Comparison of ENCODE assay signal across 10 cellular contexts in the genomic region with DNA sequence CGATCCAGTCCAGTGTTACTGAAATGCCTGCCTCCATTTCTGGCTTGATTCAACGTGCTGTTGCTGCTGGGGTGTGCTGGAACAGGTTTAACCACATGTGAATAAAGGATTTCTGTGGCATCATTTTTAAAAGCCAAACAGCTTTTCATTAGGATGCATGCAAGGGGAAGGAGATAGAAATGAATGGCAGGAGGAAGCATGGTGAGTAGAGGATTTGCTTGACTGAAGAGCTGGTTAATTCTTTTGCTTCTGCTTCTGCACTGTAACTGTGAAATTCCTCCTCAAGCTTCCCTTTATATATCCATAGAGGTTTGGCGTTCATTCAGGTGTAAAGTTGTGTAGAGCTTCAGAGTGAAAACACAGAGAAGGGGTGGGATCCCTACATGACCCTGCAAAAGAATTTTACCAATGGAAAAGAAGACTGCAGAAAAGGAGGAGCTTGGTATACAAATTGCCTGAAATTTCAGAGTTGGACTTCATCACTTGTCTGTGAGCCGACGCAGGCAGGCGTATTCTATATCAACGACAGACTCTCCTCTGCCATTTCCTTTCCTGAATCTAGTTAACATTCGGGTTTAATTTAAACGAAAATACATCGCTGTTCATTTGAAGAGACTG. TPM values are rescaled to one million over a fixed set of nuclear protein-coding genes. Genes with fewer than 3 reads are reported as not detected.
DNase-seq lines count a peak whose midpoint lies in the region; ATAC-seq and TF ChIP-seq lines count a peak whose summit lies in the region.
"Had no signal": no experiment of that assay in that cellular context is flagged by ENCODE, and none has a peak within 500 bp of the region (broad histone marks: within the 10 kb centered on the region; RNA-seq: fewer than 3 reads in every experiment).

A gene with protein sequence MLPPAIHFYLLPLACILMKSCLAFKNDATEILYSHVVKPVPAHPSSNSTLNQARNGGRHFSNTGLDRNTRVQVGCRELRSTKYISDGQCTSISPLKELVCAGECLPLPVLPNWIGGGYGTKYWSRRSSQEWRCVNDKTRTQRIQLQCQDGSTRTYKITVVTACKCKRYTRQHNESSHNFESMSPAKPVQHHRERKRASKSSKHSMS (minus strand): TSS at position 270 of the 618 bp plus-strand sequence. CDS start 70 bp downstream, at position 200.

- peak within 1 kb of the TSS; percentile 73 for H3K27ac Mint-ChIP-seq in neural crest cell (ENCODE audit: unreplicated experiment)
- H3K27ac Mint-ChIP-seq in activated naive CD8-positive, alpha-beta T cell treated with anti-CD3 and anti-CD28 coated beads for 36 hours: no peak within 1 kb of the TSS

- H3K27ac ChIP-seq in esophagus muscularis mucosa (replicated peaks in 1 of 4): peak within 1 kb of the TSS in 1 of 4 donors; percentile 48

- H3K27me3 ChIP-seq in esophagus muscularis mucosa: no peaks in the 10 kb centered on the region

- H3K4me1 Mint-ChIP-seq in neural crest cell: peaks cover 40% of the 10 kb centered on the region
- no peaks in the 10 kb centered on the region for H3K4me1 Mint-ChIP-seq in activated naive CD8-positive, alpha-beta T cell treated with anti-CD3 and anti-CD28 coated beads for 36 hours

- H3K9me3 ChIP-seq in esophagus muscularis mucosa: no peaks in the 10 kb centered on the region

- H3K27me3 Mint-ChIP-seq in neural crest cell (ENCODE audit: low read depth): no peaks in the 10 kb centered on the region
- peaks cover 8% of the 10 kb centered on the region for H3K27me3 Mint-ChIP-seq in activated naive CD8-positive, alpha-beta T cell treated with anti-CD3 and anti-CD28 coated beads for 36 hours

- H3K4me1 ChIP-seq in esophagus muscularis mucosa: peaks cover 0 to 15% (median 9%) of the 10 kb centered on the region in 4 donors

- intact Hi-C loops in esophagus muscularis mucosa (cut with DNase I): no loop called here

- TF ChIP-seq CTCF in esophagus muscularis mucosa (IDR thresholded peaks at IDR 0.05) (no peak), neural crest cell (conservative IDR thresholded peaks at IDR 0.05) (no peak)

- TF ChIP-seq EP300 in esophagus muscularis mucosa (IDR thresholded peaks at IDR 0.05): no peak

- H3K36me3 Mint-ChIP-seq in neural crest cell (ENCODE audit: low read depth): no peaks in the 10 kb centered on the region
- no peaks in the 10 kb centered on the region for H3K36me3 Mint-ChIP-seq in activated naive CD8-positive, alpha-beta T cell treated with anti-CD3 and anti-CD28 coated beads for 36 hours

- TF ChIP-seq POLR2A in esophagus muscularis mucosa (IDR thresholded peaks at IDR 0.05; ENCODE audit: low read depth): no peak

- DNase-seq in CMK (ENCODE audit: low read depth) (peak; percentile 18), NCI-H748 treated with DMSO at 0.1 percent for 48 hours (lab: John Stamatoyannopoulos, UW) (peak; percentile 68), esophagus muscularis mucosa (ENCODE audit: extremely low spot score) (no peak), neural crest cell (ENCODE audit: low read depth, low spot score) (no peak), MV-4-11 (lab: John Stamatoyannopoulos, UW) (no peak)
- no peak for DNase-seq in activated naive CD8-positive, alpha-beta T cell treated with anti-CD3 and anti-CD28 coated beads for 36 hours
- no peak for DNase-seq in activated CD4-positive, alpha-beta T cell treated with anti-CD3 and anti-CD28 coated beads for 4 hours
- DNase-seq: foreskin melanocyte had no signal

- ATAC-seq in HG03342 (IDR thresholded peaks at IDR 0.05; ENCODE audit: unreplicated experiment): no peak

- peak within 1 kb of the TSS; percentile 51 for H3K4me3 Mint-ChIP-seq in neural crest cell
- no peak within 1 kb of the TSS for H3K4me3 Mint-ChIP-seq in activated naive CD8-positive, alpha-beta T cell treated with anti-CD3 and anti-CD28 coated beads for 36 hours

- no peaks in the 10 kb centered on the region for H3K36me3 ChIP-seq in esophagus muscularis mucosa

- peak within 1 kb of the TSS; percentile 12 to 36 (median 29) for H3K4me3 ChIP-seq in esophagus muscularis mucosa

- H3K9me3 Mint-ChIP-seq in neural crest cell: no peaks in the 10 kb centered on the region
- no peaks in the 10 kb centered on the region for H3K9me3 Mint-ChIP-seq in activated naive CD8-positive, alpha-beta T cell treated with anti-CD3 and anti-CD28 coated beads for 36 hours

- 12% methylated on average over 10 of the region's 10 CpGs for WGBS in esophagus muscularis mucosa

RNA-seq across cellular contexts. Expression of the gene that starts here (rescaled TPM):
- total RNA-seq in esophagus muscularis mucosa (1 to 10 TPM in 1 of 4 donors, under 1 TPM in 2, not detected in 1; 0.71 to 1.2 (median 0.83) TPM), neural crest cell (1.2 and 1.4 TPM in 2 replicates)
- not detected for total RNA-seq in activated naive CD8-positive, alpha-beta T cell treated with anti-CD3 and anti-CD28 coated beads for 36 hours
- total RNA-seq: Daoy had no signal

Comparison
In these comparisons a context has a peak if more than half of its experiments do, and no peak if none do; other contexts are left out.
1. DNase-seq: peak in CMK (single experiment) and NCI-H748 treated with DMSO at 0.1 percent for 48 hours (single experiment); none in esophagus muscularis mucosa (single experiment), neural crest cell (single experiment), activated naive CD8-positive, alpha-beta T cell treated with anti-CD3 and anti-CD28 coated beads for 36 hours (single experiment), activated CD4-positive, alpha-beta T cell treated with anti-CD3 and anti-CD28 coated beads for 4 hours (0 of 2) and MV-4-11 (single experiment).